Comparison of ENCODE assay signal across 8 cellular contexts in genomic region chr17:78974635-78975591, GRCh38. TPM values are rescaled to one million over a fixed set of nuclear protein-coding genes. Genes with fewer than 3 reads are reported as not detected.
DNase-seq lines count a peak whose midpoint lies in the region; ATAC-seq and TF ChIP-seq lines count a peak whose summit lies in the region.

No MANE protein-coding gene starts in this region.

- no peak overlapping the region for H3K9ac ChIP-seq in skeletal muscle satellite cell (ENCODE audit: low read depth, low read length)

- H3K36me3 ChIP-seq in WERI-Rb-1 = no peaks in the 10 kb centered on the region
- H3K36me3 ChIP-seq in right atrium auricular region = no peaks in the 10 kb centered on the region
- H3K36me3 ChIP-seq in skeletal muscle satellite cell (ENCODE audit: insufficient read depth, low read length) = peaks cover 27% of the 10 kb centered on the region

- no peaks in the 10 kb centered on the region for H3K27me3 ChIP-seq in WERI-Rb-1 (ENCODE audit: insufficient read depth, low read depth, severe bottlenecking)
- H3K27me3 ChIP-seq in right atrium auricular region = no peaks in the 10 kb centered on the region
- H3K27me3 ChIP-seq in skeletal muscle satellite cell (ENCODE audit: control insufficient read depth, insufficient read depth, low read length) = no peaks in the 10 kb centered on the region

- H3K4me3 ChIP-seq in WERI-Rb-1 (ENCODE audit: low read depth, low read length) (peak overlapping the region; percentile 3; the same call in 1 of the 2 replicates), right atrium auricular region (no peak overlapping the region), skeletal muscle satellite cell (ENCODE audit: low read length) (no peak overlapping the region)

- no peaks in the 10 kb centered on the region for H3K9me3 ChIP-seq in WERI-Rb-1 (ENCODE audit: severe bottlenecking)
- H3K9me3 ChIP-seq in right atrium auricular region = no peaks in the 10 kb centered on the region
- no peaks in the 10 kb centered on the region for H3K9me3 ChIP-seq in skeletal muscle satellite cell (replicated peaks; ENCODE audit: low read length)

- H3K4me1 ChIP-seq in right atrium auricular region (peaks cover 0 to 83% of the 10 kb centered on the region in 2 donors), skeletal muscle satellite cell (ENCODE audit: control insufficient read depth, insufficient read depth, low read length) (peaks cover 44% of the 10 kb centered on the region)

- TF ChIP-seq CTCF in WERI-Rb-1 (IDR thresholded peaks at IDR 0.05; ENCODE audit: low read depth, low read length) (no peak), right atrium auricular region (IDR thresholded peaks at IDR 0.05) (no peak)

- intact Hi-C loops in Right ventricle myocardium inferior (cut with DNase I) (loop anchor here (5.0 to 10.0 kb wide), 2 partner anchors 48 to 250 kb away; partner anchors contain the start of gene TIMP2), cardiac septum (cut with DNase I) (loop anchor here (5.0 kb wide), 1 partner anchor 43 kb away; no protein-coding TSS in a partner anchor)

- H3K27ac ChIP-seq in WERI-Rb-1 (peak overlapping the region; percentile 78), right atrium auricular region (peak overlapping the region; percentile 78 to 84)

- H3K4me2 ChIP-seq in skeletal muscle satellite cell (ENCODE audit: low read length) = peak overlapping the region; percentile 35

- DNase-seq in Right ventricle myocardium inferior (ENCODE audit: missing footprints) (peak; percentile 76), cardiac septum (ENCODE audit: low spot score) (no peak), WERI-Rb-1 (peak; percentile 99), right atrium auricular region (ENCODE audit: low spot score) (peak; percentile 88), occipital lobe (lab: John Stamatoyannopoulos, UW) (no peak), H4 (ENCODE audit: low spot score) (no peak)

- ATAC-seq in Right ventricle myocardium inferior = peak; percentile 47
- ATAC-seq in HG03565 (IDR thresholded peaks at IDR 0.05; ENCODE audit: unreplicated experiment) = no peak

RNA-seq across cellular contexts. Expression of gene LGALS3BP, which starts 4.8 kb away (rescaled TPM):
- 611 TPM for total RNA-seq in Right ventricle myocardium inferior
- 312 TPM for total RNA-seq in cardiac septum
- total RNA-seq in right atrium auricular region = 100 to 1,000 TPM; 488 to 733 TPM
- 306 and 332 TPM in 2 replicates for total RNA-seq in skeletal muscle satellite cell (2012; rRNA removed)
- total RNA-seq in occipital lobe = 24.2 TPM
- total RNA-seq in H4 (2014; rRNA removed; shearing (Covaris generic)) = 742 and 897 TPM in 2 replicates

RNA-seq across cellular contexts. Expression of gene CANT1, which starts 34.7 kb away (rescaled TPM):
- 31.1 TPM for total RNA-seq in Right ventricle myocardium inferior
- total RNA-seq in cardiac septum = 25.2 TPM
- total RNA-seq in right atrium auricular region = 10 to 100 TPM; 20.9 to 40.1 TPM
- 45.0 and 47.4 TPM in 2 replicates for total RNA-seq in skeletal muscle satellite cell (2012; rRNA removed)
- 13.1 TPM for total RNA-seq in occipital lobe
- total RNA-seq in H4 (2014; rRNA removed; shearing (Covaris generic)) = 56.9 and 59.0 TPM in 2 replicates

RNA-seq across cellular contexts. Expression of gene C1QTNF1, which starts 49.1 kb away (rescaled TPM):
- total RNA-seq in Right ventricle myocardium inferior = 240 TPM
- total RNA-seq in cardiac septum = 92.9 TPM
- total RNA-seq in right atrium auricular region = 100 to 1,000 TPM; 125 to 401 TPM
- 21.3 and 34.1 TPM in 2 replicates for total RNA-seq in skeletal muscle satellite cell (2012; rRNA removed)
- total RNA-seq in occipital lobe = 0.78 TPM
- 0.56 and 2.6 TPM in 2 replicates for total RNA-seq in H4 (2014; rRNA removed; shearing (Covaris generic))

RNA-seq across cellular contexts. Expression of gene TIMP2, which starts 49.7 kb away (rescaled TPM):
- total RNA-seq in Right ventricle myocardium inferior (138 TPM), cardiac septum (95.5 TPM), right atrium auricular region (100 to 1,000 TPM in 1 of 2 donors, 10 to 100 TPM in 1; 99.1 to 158 TPM), occipital lobe (33.2 TPM)
- total RNA-seq in skeletal muscle satellite cell (2012; rRNA removed) = 44.4 and 67.9 TPM in 2 replicates
- total RNA-seq in H4 (2014; rRNA removed; shearing (Covaris generic)) = 59.0 and 73.3 TPM in 2 replicates

Comparison
In these comparisons a context has a peak if more than half of its experiments do, and no peak if none do; other contexts are left out.
1. DNase-seq: peak in Right ventricle myocardium inferior (single experiment), WERI-Rb-1 (single experiment) and right atrium auricular region (single experiment); none in cardiac septum (single experiment), occipital lobe (single experiment) and H4 (single experiment).
2. RNA of gene LGALS3BP, which starts 4.8 kb away (total RNA-seq): 742 to 897 TPM in H4, 488 to 733 TPM in right atrium auricular region, 611 TPM in Right ventricle myocardium inferior (single experiment) and 312 TPM in cardiac septum (single experiment); 24.2 TPM in occipital lobe (single experiment); every median in the first group is over 10 times any median in the second.
3. RNA of gene C1QTNF1, which starts 49.1 kb away (total RNA-seq): 125 to 401 TPM in right atrium auricular region, 240 TPM in Right ventricle myocardium inferior (single experiment) and 92.9 TPM in cardiac septum (single experiment); 0.78 TPM in occipital lobe (single experiment) and 0.56 to 2.6 TPM in H4; every median in the first group is over 10 times any median in the second.